In genomic region chr5:67003906-67004729, GRCh38 we compare ENCODE assay signal across 8 cellular contexts.
DNase-seq lines count a peak whose midpoint lies in the region; ATAC-seq and TF ChIP-seq lines count a peak whose summit lies in the region.

No MANE protein-coding gene starts in this region.

- peak; percentile 35 for DNase-seq in GM10266 (ENCODE audit: extremely low spot score)
- DNase-seq in NCI-H345 (lab: John Stamatoyannopoulos, UW) = peak; percentile 78
- peak; percentile 93 for DNase-seq in activated CD4-positive, alpha-beta T cell treated with anti-CD3 and anti-CD28 coated beads for 48 hours
- peak; percentile 84 for DNase-seq in kidney glomerular epithelial cell (lab: John Stamatoyannopoulos, UW)
- DNase-seq in stimulated activated CD4-positive, alpha-beta T cell treated with anti-CD3 and anti-CD28 coated beads, Interleukin-15, amount 100 ng/mL, for 1 hour (ENCODE audit: low read depth in 1 of 2, low spot score in 1 of 2) = peak; percentile 76 to 79

- TF ChIP-seq CTCF in GM10266 (IDR thresholded peaks at IDR 0.05; ENCODE audit: control insufficient read depth, insufficient read depth, low read depth, missing control alignments) = no peak

- ATAC-seq in HG03135 (IDR thresholded peaks at IDR 0.05; ENCODE audit: unreplicated experiment) (peak; percentile 66), HG03108 (IDR thresholded peaks at IDR 0.05; ENCODE audit: unreplicated experiment) (no peak)

- H3K27ac ChIP-seq in cingulate gyrus (ENCODE audit: low read depth, low read length) = peak overlapping the region; percentile 73

Comparison
In these comparisons a context has a peak if more than half of its experiments do, and no peak if none do; other contexts are left out.
1. DNase-seq: peak in every context shown above with its lines; median percentile 93 in activated CD4-positive, alpha-beta T cell treated with anti-CD3 and anti-CD28 coated beads for 48 hours; 84 in kidney glomerular epithelial cell; 78 in NCI-H345; 78 in stimulated activated CD4-positive, alpha-beta T cell treated with anti-CD3 and anti-CD28 coated beads, Interleukin-15, amount 100 ng/mL, for 1 hour; 35 in GM10266.